Comparison of ENCODE assay signal across 9 cellular contexts in the genomic region with DNA sequence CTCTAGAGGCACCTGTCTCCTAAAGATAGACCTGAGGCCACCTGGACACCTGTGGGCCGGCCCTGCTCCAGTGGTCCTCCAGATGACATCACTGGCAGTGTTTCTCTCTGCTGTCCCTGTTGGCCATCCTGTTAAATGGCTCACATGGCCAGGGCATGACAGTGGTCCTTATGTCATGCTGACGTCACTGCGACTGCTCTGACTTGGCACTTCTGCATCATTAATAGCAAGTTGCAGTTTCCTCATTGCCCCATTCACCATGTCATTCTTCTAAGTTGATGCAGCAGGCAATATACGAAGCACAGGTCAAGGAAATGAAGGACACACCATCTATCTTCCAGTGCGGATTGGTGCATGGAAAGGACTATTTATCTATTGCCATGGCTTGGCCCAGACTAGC.
"Had no signal": no experiment of that assay in that cellular context is flagged by ENCODE, and none has a peak within 500 bp of the region (broad histone marks: within the 10 kb centered on the region; RNA-seq: fewer than 3 reads in every experiment).

No MANE protein-coding gene starts in this region.

- H3K4me3 ChIP-seq: GM23248 had no signal

- H3K9ac ChIP-seq: GM23248, KMS-11 had no signal

- H3K4me3 Mint-ChIP-seq: H9 had no signal

- H3K9me3 Mint-ChIP-seq: H9 had no signal

- H3K27ac Mint-ChIP-seq: H9 had no signal

- DNase-seq: GM23248, GOT3, H9, HCEC 1CT, IMR-90, KBM-7 had no signal

- H2AFZ ChIP-seq: GM23248 had no signal

- FAIRE-seq: H54 had no signal

- H3K27ac ChIP-seq: GM23248, HL-60, KMS-11 had no signal

- H3K4me1 Mint-ChIP-seq: H9 had no signal

- H3K4me2 ChIP-seq: KMS-11 had no signal
